ENCODE assay signal across 9 cellular contexts in the genomic region with DNA sequence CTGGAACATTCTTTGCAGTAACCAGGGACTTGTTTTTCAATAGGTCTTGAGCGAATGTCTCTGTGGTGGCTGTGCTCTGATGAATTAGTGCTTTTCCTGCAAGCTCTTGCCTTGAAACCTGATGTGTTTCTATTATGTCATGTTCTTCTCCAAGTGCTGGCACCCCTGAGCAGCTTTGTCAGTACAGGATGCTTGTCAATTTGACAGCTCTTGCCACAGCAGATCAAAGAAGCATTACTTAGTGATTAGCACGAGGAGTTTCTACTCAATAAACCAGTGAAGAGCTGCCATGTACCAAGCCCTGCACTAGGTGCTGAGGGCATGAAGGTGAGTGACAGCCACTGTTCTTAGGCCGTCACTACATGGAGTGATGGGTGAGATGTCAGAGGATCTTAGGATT.
"Had no signal": no experiment of that assay in that cellular context is flagged by ENCODE, and none has a peak within 500 bp of the region (broad histone marks: within the 10 kb centered on the region; RNA-seq: fewer than 3 reads in every experiment).

No MANE protein-coding gene starts in this region.

- H3K4me2 ChIP-seq: GM23338 had no signal

- FAIRE-seq: H1, H54 had no signal

- DNase-seq: GOT3, H7, H9, HCEC 1CT, HFFc6 had no signal

- H2AFZ ChIP-seq: GM23338 had no signal

- H3K4me3 ChIP-seq: GM23338, HAP-1 had no signal

- H3K36me3 ChIP-seq: HAP-1 had no signal

- H3K9me3 ChIP-seq: HAP-1 had no signal

- H3K4me1 ChIP-seq: HAP-1 had no signal
